ENCODE assay signal across 18 cellular contexts in the genomic region with DNA sequence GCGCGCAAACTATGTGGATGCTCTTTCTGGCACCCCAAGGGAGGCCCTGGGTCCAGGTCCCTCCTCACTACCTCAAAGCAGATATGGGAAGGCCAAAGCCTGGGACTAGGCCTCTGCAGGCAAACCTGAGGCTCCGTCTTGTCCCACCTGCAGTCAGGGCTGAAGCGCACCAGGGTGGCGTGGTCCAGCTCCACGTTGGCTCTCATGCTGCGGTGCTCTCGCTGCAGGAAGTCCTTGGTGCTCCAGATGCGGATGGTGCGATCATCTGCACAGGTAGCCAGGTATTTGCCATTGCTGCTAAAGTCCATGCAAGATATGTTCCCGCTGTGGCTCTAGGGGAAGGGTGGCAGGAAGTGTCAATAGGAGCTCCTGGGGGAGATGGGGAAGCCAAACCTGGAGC. TPM values are rescaled to one million over a fixed set of nuclear protein-coding genes. Genes with fewer than 3 reads are reported as not detected.
DNase-seq lines count a peak whose midpoint lies in the region; ATAC-seq, FAIRE-seq and TF ChIP-seq lines count a peak whose summit lies in the region.
"Had no signal": no experiment of that assay in that cellular context is flagged by ENCODE, and none has a peak within 500 bp of the region (broad histone marks: within the 10 kb centered on the region; RNA-seq: fewer than 3 reads in every experiment).

No MANE protein-coding gene starts in this region.

- H3K27me3 Mint-ChIP-seq in CD4-positive, alpha-beta T cell = no peaks in the 10 kb centered on the region
- H3K27me3 Mint-ChIP-seq: CD8-positive, alpha-beta memory T cell had no signal

- intact Hi-C loops in CD4-positive, alpha-beta T cell (cut with DNase I, micrococcal nuclease) = no loop called here
- intact Hi-C loops in K562 (cut with micrococcal nuclease) = no loop called here

- H3K9me1 ChIP-seq in K562 (ENCODE audit: control insufficient read depth, insufficient read depth, low read length) = peaks cover 9% of the 10 kb centered on the region

- no peak for TF ChIP-seq CTCF in CD4-positive, alpha-beta T cell (IDR thresholded peaks at IDR 0.05)
- no peak for TF ChIP-seq CTCF in K562 (IDR thresholded peaks at IDR 0.05 in 2 of 3, conservative IDR thresholded peaks at IDR 0.05 in 1 of 3; ENCODE audit: insufficient read depth in 2 of 3, low read depth in 1 of 3, low read length in 3 of 3)

- no peaks in the 10 kb centered on the region for H3K9me3 Mint-ChIP-seq in CD4-positive, alpha-beta T cell
- no peaks in the 10 kb centered on the region for H3K9me3 Mint-ChIP-seq in stimulated activated effector memory CD8-positive, alpha-beta T cell treated with anti-CD3 and anti-CD28 coated beads, Interleukin-12 subunit alpha, Interleukin-12 subunit beta, amount 100 ng/mL, for 72 hours
- H3K9me3 Mint-ChIP-seq: CD8-positive, alpha-beta memory T cell; HFFc6 had no signal

- no peak overlapping the region for H2AFZ ChIP-seq in K562 (ENCODE audit: low read depth, low read length)

- H2BK120ac ChIP-seq in mesendoderm (ENCODE audit: low read depth, low read length) = no peak overlapping the region

- POLR2A ChIA-PET in CD4-positive, alpha-beta T cell (lab: Charles Lee) = no interaction called here
- POLR2A ChIA-PET in K562 (lab: Yijun Ruan, JAX) = interaction anchor here (0.6 to 5.6 kb wide), 2 partner anchors 8 to 273 kb away, joined by 3 to 72 read pairs; no protein-coding TSS in a partner anchor

- H4K8ac ChIP-seq in mesendoderm (ENCODE audit: low read depth, low read length) = no peak overlapping the region

- BruUV-seq in K562 (replicated peaks; lab: Mats Ljungman, UMichigan) = no TSS peak

- peak overlapping the region; percentile 51 for H3K4me3 Mint-ChIP-seq in CD4-positive, alpha-beta T cell
- H3K4me3 Mint-ChIP-seq in stimulated activated effector memory CD8-positive, alpha-beta T cell treated with anti-CD3 and anti-CD28 coated beads, Interleukin-12 subunit alpha, Interleukin-12 subunit beta, amount 100 ng/mL, for 72 hours = no peak overlapping the region
- H3K4me3 Mint-ChIP-seq: CD14-positive monocyte, HFFc6 had no signal

- no peaks in the 10 kb centered on the region for H3K27me3 ChIP-seq in CD4-positive, alpha-beta T cell (ENCODE audit: control insufficient read depth, insufficient read depth, low read length)
- H3K27me3 ChIP-seq in K562 (ENCODE audit: control insufficient read depth in 2 of 2, insufficient read depth in 2 of 2, low read length in 2 of 2) = no peaks in the 10 kb centered on the region
- no peaks in the 10 kb centered on the region for H3K27me3 ChIP-seq in mesendoderm (ENCODE audit: insufficient read depth, low read length, poor library complexity)

- no peak for TF ChIP-seq EP300 in K562 (IDR thresholded peaks at IDR 0.05; ENCODE audit: low read length)

- in situ Hi-C loops in K562 (cut with MboI) = no loop called here

- no peak for TF ChIP-seq POLR2A in K562 (conservative IDR thresholded peaks at IDR 0.05)

- H3K27ac Mint-ChIP-seq in CD4-positive, alpha-beta T cell = no peak overlapping the region
- peak overlapping the region; percentile 32 for H3K27ac Mint-ChIP-seq in stimulated activated effector memory CD8-positive, alpha-beta T cell treated with anti-CD3 and anti-CD28 coated beads, Interleukin-12 subunit alpha, Interleukin-12 subunit beta, amount 100 ng/mL, for 72 hours
- H3K27ac Mint-ChIP-seq: HFFc6 had no signal

- H4K5ac ChIP-seq in mesendoderm (ENCODE audit: low read length) = no peak overlapping the region

- H3K4me3 ChIP-seq in K562 (no peak overlapping the region), mesendoderm (ENCODE audit: low read length) (no peak overlapping the region)
- H3K4me3 ChIP-seq: A549 had no signal

- no peak overlapping the region for H3K23ac ChIP-seq in mesendoderm (ENCODE audit: low read length)

- H3K9me3 ChIP-seq in CD4-positive, alpha-beta T cell (ENCODE audit: control insufficient read depth, low read length) = no peaks in the 10 kb centered on the region
- no peaks in the 10 kb centered on the region for H3K9me3 ChIP-seq in K562 (replicated peaks; ENCODE audit: control insufficient read depth, insufficient read depth, low read depth, low read length)
- H3K9me3 ChIP-seq: A549, Caco-2 had no signal

- peaks cover 61% of the 10 kb centered on the region for H3K36me3 Mint-ChIP-seq in CD4-positive, alpha-beta T cell (ENCODE audit: low read depth)
- H3K36me3 Mint-ChIP-seq in stimulated activated effector memory CD8-positive, alpha-beta T cell treated with anti-CD3 and anti-CD28 coated beads, Interleukin-12 subunit alpha, Interleukin-12 subunit beta, amount 100 ng/mL, for 72 hours = peaks cover 94% of the 10 kb centered on the region

- peak overlapping the region in 1 of 2 experiments; percentile 86; a peak in 2 of 4 replicates for H3K9ac ChIP-seq in K562 (ENCODE audit: insufficient read depth in 1 of 2, low read depth in 2 of 2, low read length in 2 of 2)
- H3K9ac ChIP-seq in mesendoderm (ENCODE audit: low read length) = no peak overlapping the region

- peaks cover 40 to 68% of the 10 kb centered on the region in 2 experiments for H3K4me1 ChIP-seq in K562 (replicated peaks in 1 of 2; ENCODE audit: control insufficient read depth in 2 of 2, insufficient read depth in 2 of 2, low read length in 2 of 2)
- no peaks in the 10 kb centered on the region for H3K4me1 ChIP-seq in mesendoderm (ENCODE audit: control insufficient read depth, low read depth, low read length)

- no peak overlapping the region for H3K4ac ChIP-seq in mesendoderm (ENCODE audit: low read depth, low read length)

- ATAC-seq in CD4-positive, alpha-beta T cell (ENCODE audit: poor library complexity) = no peak
- ATAC-seq in K562 = no peak
- no peak for ATAC-seq in stimulated activated effector memory CD8-positive, alpha-beta T cell treated with anti-CD3 and anti-CD28 coated beads, Interleukin-12 subunit alpha, Interleukin-12 subunit beta, amount 100 ng/mL, for 72 hours
- ATAC-seq: A549 had no signal

- FAIRE-seq in K562 (lab: Jason Lieb, UNC) = no peak
- FAIRE-seq: A549, GM19239 had no signal

- no peak overlapping the region for H2BK15ac ChIP-seq in mesendoderm (replicated peaks; ENCODE audit: low read depth)

- 94% methylated on average over 11 of the region's 11 CpGs for WGBS in K562 (ENCODE audit: insufficient coverage, low coverage, missing lambda C conversion rate)
- WGBS in mesendoderm (ENCODE audit: extremely low coverage, insufficient coverage, low lambda C conversion rate) = no CpG with 5 or more reads among the region's 11 CpGs

- H2AK5ac ChIP-seq in mesendoderm (ENCODE audit: low read length) = no peak overlapping the region

- H3K36me3 ChIP-seq in K562 (ENCODE audit: control insufficient read depth, insufficient read depth, low read length) (peaks cover 79% of the 10 kb centered on the region), mesendoderm (ENCODE audit: control insufficient read depth, insufficient read depth, low read length) (peaks cover 16% of the 10 kb centered on the region)

- no peak overlapping the region for H3K18ac ChIP-seq in mesendoderm (ENCODE audit: low read length)

- H3K56ac ChIP-seq in mesendoderm (ENCODE audit: low read length) = no peak overlapping the region

- H3K27ac ChIP-seq in CD4-positive, alpha-beta T cell (ENCODE audit: low read depth, low read length) = no peak overlapping the region
- H3K27ac ChIP-seq in K562 (ENCODE audit: extremely low read depth, low read depth, low read length) (peak overlapping the region; percentile 73; the same call in 2 of the 3 replicates), mesendoderm (ENCODE audit: low read depth, low read length) (peak overlapping the region; percentile 38), substantia nigra (ENCODE audit: low read depth, low read length, poor library complexity, severe bottlenecking) (no peak overlapping the region)
- H3K27ac ChIP-seq: A549 had no signal

- H3K4me1 Mint-ChIP-seq in CD4-positive, alpha-beta T cell (ENCODE audit: low read depth) = peaks cover 24% of the 10 kb centered on the region
- peaks cover 38% of the 10 kb centered on the region for H3K4me1 Mint-ChIP-seq in stimulated activated effector memory CD8-positive, alpha-beta T cell treated with anti-CD3 and anti-CD28 coated beads, Interleukin-12 subunit alpha, Interleukin-12 subunit beta, amount 100 ng/mL, for 72 hours

- peaks cover 38% of the 10 kb centered on the region for H4K20me1 ChIP-seq in K562 (replicated peaks; ENCODE audit: control insufficient read depth, insufficient read depth, low read length)

- no peak overlapping the region; the same call in 1 of the 2 replicates for H3K4me2 ChIP-seq in K562 (ENCODE audit: insufficient read depth, low read length)
- no peak overlapping the region for H3K4me2 ChIP-seq in mesendoderm (ENCODE audit: low read length)
- H3K4me2 ChIP-seq: A549 had no signal

- no peak overlapping the region for H2BK5ac ChIP-seq in mesendoderm (ENCODE audit: low read length)

- DNase-seq in CD4-positive, alpha-beta T cell = no peak
- DNase-seq in K562 (ENCODE audit: extremely low read depth in 1 of 4, low spot score in 3 of 4) (no peak), mesendoderm (no peak), substantia nigra (lab: John Stamatoyannopoulos, UW) (no peak), NAMALWA (ENCODE audit: low spot score) (no peak)
- no peak for DNase-seq in stimulated activated effector memory CD8-positive, alpha-beta T cell treated with anti-CD3 and anti-CD28 coated beads, Interleukin-12 subunit alpha, Interleukin-12 subunit beta, amount 100 ng/mL, for 72 hours (ENCODE audit: low spot score in 2 of 2)
- DNase-seq: Caco-2; CD8-positive, alpha-beta memory T cell; GF-D8; HCEC 1CT; HFFc6 had no signal

- CTCF ChIA-PET in CD4-positive, alpha-beta T cell (lab: Charles Lee) = no interaction called here
- CTCF ChIA-PET in K562 (lab: Yijun Ruan, JAX; ENCODE audit: low intra/inter-chr PET ratio) = no interaction called here

- H3K79me2 ChIP-seq in K562 (ENCODE audit: control insufficient read depth, insufficient read depth, low read length) (peaks cover 67% of the 10 kb centered on the region), mesendoderm (ENCODE audit: control insufficient read depth, insufficient read depth, low read length) (peaks cover 8% of the 10 kb centered on the region)

- TF ChIP-seq RAD21 in K562 (CRISPR knock-in tag; conservative IDR thresholded peaks at IDR 0.05 in 1 of 2, IDR thresholded peaks at IDR 0.05 in 1 of 2) = no peak

- peaks cover 10% of the 10 kb centered on the region for H3K79me1 ChIP-seq in mesendoderm (ENCODE audit: low read length)

RNA-seq across cellular contexts. Expression of a gene that starts 4.6 kb away (rescaled TPM):
- total RNA-seq in CD4-positive, alpha-beta T cell = 10 to 100 TPM; 25.2 to 27.2 TPM
- total RNA-seq in K562 (2011; cell fraction: chromatin; rRNA removed; ENCODE audit: low replicate concordance) = 126 and 292 TPM in 2 replicates
- 220 and 224 TPM in 2 replicates for total RNA-seq in K562 (2011; cell fraction: nucleolus; rRNA removed)
- total RNA-seq in K562 (2011; cell fraction: nucleoplasm; rRNA removed) = 142 and 163 TPM in 2 replicates
- 82.1 and 123 TPM in 2 replicates for total RNA-seq in K562 (2014; rRNA removed)
- 40.0 and 42.0 TPM in 2 replicates for total RNA-seq in K562 (2014; rRNA removed; fragmentation: Illumina TruSeq; extraction: Trizol)
- 54.1 and 60.6 TPM in 2 replicates for total RNA-seq in K562 (2015; rRNA removed; fragmentation: Illumina TruSeq; extraction: Trizol)
- 70.3 and 70.8 TPM in 2 replicates for total RNA-seq in K562 (2021)
- polyA plus RNA-seq in K562 (2011; rRNA removed) = 47.7 and 49.2 TPM in 2 replicates
- 48.9 and 107 TPM in 2 replicates for polyA plus RNA-seq in K562 (2011; cell fraction: cytosol; rRNA removed)
- 45.7 and 87.5 TPM in 2 replicates for polyA plus RNA-seq in K562 (2011; cell fraction: nucleus; rRNA removed)
- 51.9 and 71.5 TPM in 2 replicates for polyA plus RNA-seq in K562 (2012)
- 43.8 and 48.8 TPM in 2 replicates for polyA plus RNA-seq in K562 (2014; fragmentation: Illumina TruSeq; extraction: Trizol)
- 1 to 10 TPM; 2.5 to 3.0 TPM for polyA plus RNA-seq in K562 (2014; fragmentation: Nextera tagmentation; extraction: Ambion mirVana)
- 61.5 and 67.3 TPM in 2 replicates for polyA plus RNA-seq in K562 (2014; rRNA removed)
- polyA minus RNA-seq in K562 (2011; rRNA and poly(A)+ RNA removed) = 57.4 and 92.0 TPM in 2 replicates
- polyA minus RNA-seq in K562 (2011; cell fraction: cytosol; rRNA and poly(A)+ RNA removed) = 81.1 and 112 TPM in 2 replicates
- 51.6 and 57.1 TPM in 2 replicates for polyA minus RNA-seq in K562 (2011; cell fraction: nucleus; rRNA and poly(A)+ RNA removed)
- 19.9 TPM for polyA plus RNA-seq in mesendoderm (2013, experiment 1 of 2)
- 18.5 TPM for polyA plus RNA-seq in mesendoderm (2013, experiment 2 of 2)

RNA-seq across cellular contexts. Expression of a gene that starts 16.3 kb away (rescaled TPM):
- 100 to 1,000 TPM; 102 TPM for total RNA-seq in CD4-positive, alpha-beta T cell
- 35.3 and 79.3 TPM in 2 replicates for total RNA-seq in K562 (2011; cell fraction: chromatin; rRNA removed; ENCODE audit: low replicate concordance)
- total RNA-seq in K562 (2011; cell fraction: nucleolus; rRNA removed) = 50.1 and 62.0 TPM in 2 replicates
- total RNA-seq in K562 (2011; cell fraction: nucleoplasm; rRNA removed) = 53.5 and 56.9 TPM in 2 replicates
- 26.1 and 27.8 TPM in 2 replicates for total RNA-seq in K562 (2014; rRNA removed)
- 21.4 and 23.0 TPM in 2 replicates for total RNA-seq in K562 (2014; rRNA removed; fragmentation: Illumina TruSeq; extraction: Trizol)
- 30.2 and 32.9 TPM in 2 replicates for total RNA-seq in K562 (2015; rRNA removed; fragmentation: Illumina TruSeq; extraction: Trizol)
- 57.5 and 59.2 TPM in 2 replicates for total RNA-seq in K562 (2021)
- polyA plus RNA-seq in K562 (2011; rRNA removed) = 45.3 and 53.1 TPM in 2 replicates
- 44.7 and 90.9 TPM in 2 replicates for polyA plus RNA-seq in K562 (2011; cell fraction: cytosol; rRNA removed)
- 28.1 and 45.3 TPM in 2 replicates for polyA plus RNA-seq in K562 (2011; cell fraction: nucleus; rRNA removed)
- 66.1 and 72.9 TPM in 2 replicates for polyA plus RNA-seq in K562 (2012)
- 67.8 and 73.2 TPM in 2 replicates for polyA plus RNA-seq in K562 (2014; fragmentation: Illumina TruSeq; extraction: Trizol)
- polyA plus RNA-seq in K562 (2014; fragmentation: Nextera tagmentation; extraction: Ambion mirVana) = 10 to 100 TPM in 1 of 2 experiments, 1 to 10 TPM in 1; 10.0 to 13.4 TPM
- 54.4 and 70.6 TPM in 2 replicates for polyA plus RNA-seq in K562 (2014; rRNA removed)
- polyA minus RNA-seq in K562 (2011; rRNA and poly(A)+ RNA removed) = 23.5 and 40.3 TPM in 2 replicates
- 27.4 and 33.3 TPM in 2 replicates for polyA minus RNA-seq in K562 (2011; cell fraction: cytosol; rRNA and poly(A)+ RNA removed)
- 13.7 and 15.9 TPM in 2 replicates for polyA minus RNA-seq in K562 (2011; cell fraction: nucleus; rRNA and poly(A)+ RNA removed)
- polyA plus RNA-seq in mesendoderm (2013, experiment 1 of 2) = 45.0 TPM
- polyA plus RNA-seq in mesendoderm (2013, experiment 2 of 2) = 45.5 TPM

RNA-seq across cellular contexts. Expression of a gene that starts 50.5 kb away (rescaled TPM):
- total RNA-seq in CD4-positive, alpha-beta T cell = not detected
- total RNA-seq in K562 (2011; cell fraction: chromatin; rRNA removed; ENCODE audit: low replicate concordance) = 12.6 and 32.2 TPM in 2 replicates
- total RNA-seq in K562 (2011; cell fraction: nucleolus; rRNA removed) = 12.8 and 16.5 TPM in 2 replicates
- total RNA-seq in K562 (2011; cell fraction: nucleoplasm; rRNA removed) = 14.2 and 15.9 TPM in 2 replicates
- total RNA-seq in K562 (2014; rRNA removed) (6.0 and 8.9 TPM in 2 replicates), K562 (2014; rRNA removed; fragmentation: Illumina TruSeq; extraction: Trizol) (0.61 and 0.91 TPM in 2 replicates), K562 (2015; rRNA removed; fragmentation: Illumina TruSeq; extraction: Trizol) (1.4 and 1.7 TPM in 2 replicates), K562 (2021) (10.2 and 11.8 TPM in 2 replicates)
- polyA plus RNA-seq in K562 (2011; rRNA removed) (0.59 and 3.4 TPM in 2 replicates), K562 (2014; fragmentation: Illumina TruSeq; extraction: Trizol) (2.7 and 4.4 TPM in 2 replicates), K562 (2014; fragmentation: Nextera tagmentation; extraction: Ambion mirVana) (under 1 TPM; 0.11 to 0.17 TPM), K562 (2014; rRNA removed) (11.1 and 18.4 TPM in 2 replicates)
- 1.5 and 1.7 TPM in 2 replicates for polyA plus RNA-seq in K562 (2011; cell fraction: cytosol; rRNA removed)
- 22.7 and 25.6 TPM in 2 replicates for polyA plus RNA-seq in K562 (2011; cell fraction: nucleus; rRNA removed)
- 5.1 and 47.6 TPM in 2 replicates for polyA plus RNA-seq in K562 (2012)
- polyA minus RNA-seq in K562 (2011; rRNA and poly(A)+ RNA removed) = 0.39 and 0.69 TPM in 2 replicates
- 1.3 and 2.9 TPM in 2 replicates for polyA minus RNA-seq in K562 (2011; cell fraction: cytosol; rRNA and poly(A)+ RNA removed)
- polyA minus RNA-seq in K562 (2011; cell fraction: nucleus; rRNA and poly(A)+ RNA removed) = 6.7 and 13.7 TPM in 2 replicates
- 1.6 TPM for polyA plus RNA-seq in mesendoderm (2013, experiment 1 of 2)
- 2.0 TPM for polyA plus RNA-seq in mesendoderm (2013, experiment 2 of 2)
- total RNA-seq: CD8-positive, alpha-beta memory T cell; H4; HFFc6; HT1080 had no signal
- polyA plus RNA-seq: AG04450; BJ; CD8-positive, alpha-beta memory T cell had no signal

RNA-seq across cellular contexts. Expression of a gene that starts 51.7 kb away (rescaled TPM):
- 10 to 100 TPM; 32.8 to 35.5 TPM for total RNA-seq in CD4-positive, alpha-beta T cell
- 64.1 and 159 TPM in 2 replicates for total RNA-seq in K562 (2011; cell fraction: chromatin; rRNA removed; ENCODE audit: low replicate concordance)
- total RNA-seq in K562 (2011; cell fraction: nucleolus; rRNA removed) = 37.9 and 44.9 TPM in 2 replicates
- 79.0 and 92.8 TPM in 2 replicates for total RNA-seq in K562 (2011; cell fraction: nucleoplasm; rRNA removed)
- total RNA-seq in K562 (2014; rRNA removed) (79.5 and 89.0 TPM in 2 replicates), K562 (2014; rRNA removed; fragmentation: Illumina TruSeq; extraction: Trizol) (129 and 136 TPM in 2 replicates), K562 (2015; rRNA removed; fragmentation: Illumina TruSeq; extraction: Trizol) (131 and 134 TPM in 2 replicates), K562 (2021) (100 and 107 TPM in 2 replicates)
- polyA plus RNA-seq in K562 (2011; rRNA removed) (28.8 and 50.9 TPM in 2 replicates), K562 (2014; fragmentation: Illumina TruSeq; extraction: Trizol) (94.3 and 110 TPM in 2 replicates), K562 (2014; fragmentation: Nextera tagmentation; extraction: Ambion mirVana) (10 to 100 TPM; 15.0 to 27.5 TPM), K562 (2014; rRNA removed) (56.3 and 68.4 TPM in 2 replicates)
- 22.0 and 24.5 TPM in 2 replicates for polyA plus RNA-seq in K562 (2011; cell fraction: cytosol; rRNA removed)
- 25.8 and 37.2 TPM in 2 replicates for polyA plus RNA-seq in K562 (2011; cell fraction: nucleus; rRNA removed)
- polyA plus RNA-seq in K562 (2012) = 63.5 and 70.7 TPM in 2 replicates
- 81.7 and 114 TPM in 2 replicates for polyA minus RNA-seq in K562 (2011; rRNA and poly(A)+ RNA removed)
- 41.5 and 59.2 TPM in 2 replicates for polyA minus RNA-seq in K562 (2011; cell fraction: cytosol; rRNA and poly(A)+ RNA removed)
- 19.9 and 33.0 TPM in 2 replicates for polyA minus RNA-seq in K562 (2011; cell fraction: nucleus; rRNA and poly(A)+ RNA removed)
- 45.3 TPM for polyA plus RNA-seq in mesendoderm (2013, experiment 1 of 2)
- 45.3 TPM for polyA plus RNA-seq in mesendoderm (2013, experiment 2 of 2)

Comparison
In these comparisons a context has a peak if more than half of its experiments do, and no peak if none do; other contexts are left out.
1. H3K27ac ChIP-seq: peak in K562 (single experiment) and mesendoderm (single experiment); none in CD4-positive, alpha-beta T cell (single experiment) and substantia nigra (single experiment).